In the genomic region with DNA sequence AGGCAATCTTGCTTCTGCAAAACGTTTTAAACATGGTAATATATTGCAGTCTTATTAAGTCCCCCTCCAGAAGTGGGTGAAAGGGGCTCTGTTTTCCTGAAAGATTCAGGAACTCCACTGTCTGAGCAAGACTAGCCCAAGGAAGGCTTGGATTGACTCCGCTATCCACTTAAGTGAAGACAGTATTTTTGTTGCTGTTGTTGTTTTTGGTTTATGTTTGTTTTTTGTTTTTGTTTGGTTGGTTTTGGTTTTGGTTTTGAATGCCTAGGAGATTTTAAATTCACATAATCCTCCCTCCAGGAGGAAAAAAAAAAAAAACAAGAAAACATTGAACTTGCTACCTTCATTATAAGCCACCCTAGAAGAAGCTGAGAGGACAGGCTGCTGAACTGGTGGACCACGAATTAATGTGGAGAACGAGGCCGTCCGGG, we compare ENCODE assay signal across 10 cellular contexts. TPM values are rescaled to one million over a fixed set of nuclear protein-coding genes. Genes with fewer than 3 reads are reported as not detected.
A peak's percentile ranks its signal among the peaks of the same experiment; 100 is the strongest.
DNase-seq lines count a peak whose midpoint lies in the region; ATAC-seq, FAIRE-seq and TF ChIP-seq lines count a peak whose summit lies in the region.
"Had no signal": no experiment of that assay in that cellular context is flagged by ENCODE, and none has a peak within 500 bp of the region (broad histone marks: within the 10 kb centered on the region; RNA-seq: fewer than 3 reads in every experiment).

No MANE protein-coding gene starts in this region.

- H3K27me3 ChIP-seq in layer of hippocampus (ENCODE audit: control insufficient read depth, insufficient read depth, low read length): no peaks in the 10 kb centered on the region
- H3K27me3 ChIP-seq in stomach: peaks cover 0 to 21% (median 0%) of the 10 kb centered on the region in 3 donors

- DNase-seq in NCI-H2029 treated with DMSO at 0.1 percent for 48 hours (lab: John Stamatoyannopoulos, UW) (peak; percentile 59), NCI-H2029 (lab: John Stamatoyannopoulos, UW) (no peak), stomach (no peak), HTR-8/SVneo (ENCODE audit: insufficient read length, low spot score) (no peak)

- TF ChIP-seq CTCF in stomach (IDR thresholded peaks at IDR 0.05): no peak

- no peak for TF ChIP-seq POLR2A in stomach (IDR thresholded peaks at IDR 0.05)

- no peak for FAIRE-seq in HTR-8/SVneo (lab: Jason Lieb, UNC)

- WGBS in stomach, 5 donors: 20 to 29% (median 26%) methylated on average over 6 of the region's 6 CpGs

- H3K4me1 ChIP-seq in stomach: peaks cover 26 to 72% (median 56%) of the 10 kb centered on the region in 4 donors

- intact Hi-C loops in stomach (cut with DNase I; ENCODE audit: low total_unique reads): loop anchor here (5.0 kb wide), 1 partner anchor 399 kb away; no protein-coding TSS in a partner anchor

- TF ChIP-seq EP300 in stomach (IDR thresholded peaks at IDR 0.05): no peak

- H3K9me3 ChIP-seq in stomach: no peaks in the 10 kb centered on the region

- no peaks in the 10 kb centered on the region for H3K36me3 ChIP-seq in stomach

- peak overlapping the region; percentile 42 to 50 (median 46) for H3K4me3 ChIP-seq in stomach
- H3K4me3 ChIP-seq: SK-N-MC had no signal

- H3K27ac ChIP-seq in angular gyrus (ENCODE audit: low read depth, low read length) (peak overlapping the region; percentile 64), layer of hippocampus (ENCODE audit: low read depth, low read length) (peak overlapping the region; percentile 67), stomach (peak overlapping the region; percentile 66 to 95 (median 93))
- H3K27ac ChIP-seq: 22Rv1, SK-N-MC had no signal

- ATAC-seq in HG02798 (IDR thresholded peaks at IDR 0.05; ENCODE audit: poor library complexity, unreplicated experiment): no peak
- no peak for ATAC-seq in GM21723 (IDR thresholded peaks at IDR 0.05; ENCODE audit: unreplicated experiment)

RNA-seq across cellular contexts. Expression of a gene that starts 29.1 kb away (rescaled TPM):
- 100 to 1,000 TPM in 1 of 5 donors, 10 to 100 TPM in 4; 16.8 to 108 (median 61.0) TPM for total RNA-seq in stomach
- polyA plus RNA-seq in stomach: 10 to 100 TPM in 2 of 3 donors, 1 to 10 TPM in 1; 9.6 to 11.9 (median 10.0) TPM
